Comparison of ENCODE assay signal across 1 cellular context in the genomic region with DNA sequence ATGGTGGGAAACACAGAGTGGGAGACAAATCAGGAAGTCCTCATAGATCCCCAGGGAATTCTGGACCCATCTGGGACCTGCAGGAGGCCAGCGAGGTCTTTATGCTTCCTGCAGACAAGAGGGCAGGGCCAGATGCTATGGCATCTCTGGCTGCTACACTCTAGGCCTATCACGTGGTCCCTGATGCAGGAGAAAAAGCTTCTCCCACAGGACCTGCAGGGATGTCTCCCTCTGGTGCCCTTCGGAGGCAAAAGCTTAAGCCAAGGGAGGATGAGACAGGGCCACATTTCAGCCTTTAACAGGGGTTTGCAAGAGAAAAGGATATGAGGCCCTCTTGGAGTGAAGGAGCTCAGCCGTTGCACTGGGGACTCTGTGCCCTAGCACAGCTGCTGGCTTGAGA.
TF ChIP-seq lines count a peak whose summit lies in the region.

No MANE protein-coding gene starts in this region.

TF ChIP-seq in H1, 55 proteins besides CTCF, POLR2A, EP300 and RAD21:
- TF ChIP-seq SIX5 (IDR thresholded peaks at IDR 0.05; ENCODE audit: low read depth, low read length), result no peak
- TF ChIP-seq, protein P1, sequence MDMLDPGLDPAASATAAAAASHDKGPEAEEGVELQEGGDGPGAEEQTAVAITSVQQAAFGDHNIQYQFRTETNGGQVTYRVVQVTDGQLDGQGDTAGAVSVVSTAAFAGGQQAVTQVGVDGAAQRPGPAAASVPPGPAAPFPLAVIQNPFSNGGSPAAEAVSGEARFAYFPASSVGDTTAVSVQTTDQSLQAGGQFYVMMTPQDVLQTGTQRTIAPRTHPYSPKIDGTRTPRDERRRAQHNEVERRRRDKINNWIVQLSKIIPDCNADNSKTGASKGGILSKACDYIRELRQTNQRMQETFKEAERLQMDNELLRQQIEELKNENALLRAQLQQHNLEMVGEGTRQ (IDR thresholded peaks at IDR 0.05; ENCODE audit: low read length), result peak; percentile 73
- TF ChIP-seq, protein P2, sequence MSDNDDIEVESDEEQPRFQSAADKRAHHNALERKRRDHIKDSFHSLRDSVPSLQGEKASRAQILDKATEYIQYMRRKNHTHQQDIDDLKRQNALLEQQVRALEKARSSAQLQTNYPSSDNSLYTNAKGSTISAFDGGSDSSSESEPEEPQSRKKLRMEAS (IDR thresholded peaks at IDR 0.05), result peak; percentile 57
TF ChIP-seq in H1: peak in this region for 2.
